ENCODE assay signal across 8 cellular contexts in genomic region chr20:25718896-25719809, GRCh38. TPM values are rescaled to one million over a fixed set of nuclear protein-coding genes. Genes with fewer than 3 reads are reported as not detected.
DNase-seq lines count a peak whose midpoint lies in the region; ATAC-seq, FAIRE-seq and TF ChIP-seq lines count a peak whose summit lies in the region.
"Not testable (repeated sequence)": the region's sequence is repeated elsewhere in the genome, so short reads cannot be mapped to it uniquely, and the experiment has no call there.

No MANE protein-coding gene starts in this region.

- not testable (repeated sequence) for H3K23me2 ChIP-seq in H1 (ENCODE audit: low read depth, low read length)

- H3K36me3 Mint-ChIP-seq in activated CD4-positive, alpha-beta T cell treated with anti-CD3 and anti-CD28 coated beads, Interleukin-2, amount 10 ng/mL, durations not matched to agents 24 days and 14 days (ENCODE audit: low read depth), result peaks cover 37% of the 10 kb centered on the region

- not testable (repeated sequence) for H3K4me3 ChIP-seq in H1 (ENCODE audit: extremely low read depth in 1 of 4, insufficient read depth in 2 of 4, low read depth in 3 of 4, low read length in 4 of 4); mucosa of descending colon

- H2AK5ac ChIP-seq in H1 (ENCODE audit: low read depth, low read length), result not testable (repeated sequence)

- CTCF ChIA-PET in H1 (lab: Charles Lee; ENCODE audit: partially characterized antibody), result not testable (repeated sequence)

- H3K27ac Mint-ChIP-seq in activated CD4-positive, alpha-beta T cell treated with anti-CD3 and anti-CD28 coated beads, Interleukin-2, amount 10 ng/mL, durations not matched to agents 24 days and 14 days, result not testable (repeated sequence)
- H3K27ac Mint-ChIP-seq in stimulated activated naive CD8-positive, alpha-beta T cell treated with anti-CD3 and anti-CD28 coated beads, Interleukin-15, amount 100 ng/mL, for 72 hours, result peak overlapping the region; percentile 23 to 68

- not testable (repeated sequence) for H2BK120ac ChIP-seq in H1 (replicated peaks; ENCODE audit: low read depth, low read length)

- 77% methylated on average over 19 of the region's 20 CpGs; no CpG with 5 or more reads in 1 of the 2 experiments for WGBS in H1 (ENCODE audit: extremely low coverage in 1 of 2, insufficient coverage in 1 of 2, insufficient read length in 1 of 2, insufficient replicate concordance in 2 of 2, low coverage in 1 of 2, low lambda C conversion rate in 2 of 2, missing lambda C conversion rate in 1 of 2), 2 experiments

- not testable (repeated sequence) for H3K4ac ChIP-seq in H1 (replicated peaks; ENCODE audit: insufficient read length, low read depth, low read length)

- not testable (repeated sequence) for H3K79me2 ChIP-seq in H1 (ENCODE audit: control insufficient read depth in 1 of 2, insufficient read depth in 2 of 2, low read length in 2 of 2)

- H3K27me3 ChIP-seq in H1 (replicated peaks in 1 of 4; ENCODE audit: control insufficient read depth in 3 of 4, extremely low read depth in 1 of 4, insufficient read depth in 3 of 4, low read length in 3 of 4), result not testable (repeated sequence)

- not testable (repeated sequence) for TF ChIP-seq POLR2A in H1 (IDR thresholded peaks at IDR 0.05; ENCODE audit: control extremely low read depth in 1 of 2, low read depth in 2 of 2, low read length in 2 of 2)

- not testable (repeated sequence) for H3K9ac ChIP-seq in H1 (replicated peaks in 1 of 4; ENCODE audit: extremely low read depth in 1 of 4, low read depth in 3 of 4, low read length in 3 of 4)

- not testable (repeated sequence) for H3K4me1 ChIP-seq in H1 (replicated peaks in 1 of 4; ENCODE audit: control insufficient read depth in 3 of 4, insufficient read depth in 4 of 4, low read length in 3 of 4); mucosa of descending colon (ENCODE audit: low read depth)

- not testable (repeated sequence) for H2AFZ ChIP-seq in H1 (ENCODE audit: low read length)

- not testable (repeated sequence) for FAIRE-seq in H1 (lab: Jason Lieb, UNC)

- H3K9me3 Mint-ChIP-seq in activated CD4-positive, alpha-beta T cell treated with anti-CD3 and anti-CD28 coated beads, Interleukin-2, amount 10 ng/mL, durations not matched to agents 24 days and 14 days, result peaks cover 25% of the 10 kb centered on the region
- peaks cover 12 to 15% of the 10 kb centered on the region in 2 donors for H3K9me3 Mint-ChIP-seq in stimulated activated naive CD8-positive, alpha-beta T cell treated with anti-CD3 and anti-CD28 coated beads, Interleukin-15, amount 100 ng/mL, for 72 hours

- not testable (repeated sequence) for H3K27me3 Mint-ChIP-seq in activated CD4-positive, alpha-beta T cell treated with anti-CD3 and anti-CD28 coated beads, Interleukin-2, amount 10 ng/mL, durations not matched to agents 24 days and 14 days; stimulated activated naive CD8-positive, alpha-beta T cell treated with anti-CD3 and anti-CD28 coated beads, Interleukin-15, amount 100 ng/mL, for 72 hours

- not testable (repeated sequence) for H4K20me1 ChIP-seq in H1 (replicated peaks in 1 of 2; ENCODE audit: control insufficient read depth in 1 of 2, insufficient read depth in 2 of 2, low read length in 2 of 2)

- not testable (repeated sequence) for H3K18ac ChIP-seq in H1 (ENCODE audit: extremely low read depth, low read length)

- not testable (repeated sequence) for H3K23ac ChIP-seq in H1 (ENCODE audit: insufficient read length)

- TF ChIP-seq RAD21 in H1 (IDR thresholded peaks at IDR 0.05 in 1 of 2, conservative IDR thresholded peaks at IDR 0.05 in 1 of 2; ENCODE audit: low read depth in 2 of 2, low read length in 2 of 2), result not testable (repeated sequence)

- intact Hi-C loops in activated CD4-positive, alpha-beta T cell treated with anti-CD3 and anti-CD28 coated beads, Interleukin-2, amount 10 ng/mL, durations not matched to agents 24 days and 14 days (cut with micrococcal nuclease); mucosa of descending colon (cut with DNase I, micrococcal nuclease): not testable (repeated sequence)

- TF ChIP-seq CTCF in H1 (IDR thresholded peaks at IDR 0.05; ENCODE audit: control extremely low read depth in 1 of 3, insufficient read depth in 1 of 3, low read depth in 1 of 3, low read length in 3 of 3); mucosa of descending colon (IDR thresholded peaks at IDR 0.05): not testable (repeated sequence)

- H3K9me3 ChIP-seq in H1 (ENCODE audit: insufficient read depth in 2 of 2, low read depth in 1 of 2, low read length in 1 of 2), result peaks cover 7 to 28% of the 10 kb centered on the region in 2 experiments; a peak in 3 of 4 replicates
- H3K9me3 ChIP-seq in mucosa of descending colon, result not testable (repeated sequence)

- not testable (repeated sequence) for H3K79me1 ChIP-seq in H1 (ENCODE audit: low read depth, low read length)

- H4K5ac ChIP-seq in H1 (ENCODE audit: insufficient read length, low read depth, low read length), result not testable (repeated sequence)

- H2BK20ac ChIP-seq in H1 (ENCODE audit: low read length), result not testable (repeated sequence)

- H4K8ac ChIP-seq in H1 (ENCODE audit: extremely low read depth, insufficient read depth, low read length), result not testable (repeated sequence)

- POLR2A ChIA-PET in H1 (lab: Charles Lee; ENCODE audit: partially characterized antibody), result interaction anchor here (0.6 to 1.3 kb wide), 2 partner anchors 19 to 21 kb away, joined by 3 read pairs; no protein-coding TSS in a partner anchor

- H3K56ac ChIP-seq in H1 (replicated peaks; ENCODE audit: insufficient read length, low read depth, low read length), result not testable (repeated sequence)

- H2BK12ac ChIP-seq in H1 (ENCODE audit: low read depth, low read length), result peak overlapping the region; percentile 1; the same call in 1 of the 2 replicates

- DNase-seq in COLO668 (lab: John Stamatoyannopoulos, UW; ENCODE audit: unreplicated experiment), result peak; percentile 47
- peak; percentile 34 for DNase-seq in NCI-H1105 treated with DMSO at 0.1 percent for 48 hours (lab: John Stamatoyannopoulos, UW)
- DNase-seq in NCI-H748 treated with DMSO at 0.1 percent for 48 hours (lab: John Stamatoyannopoulos, UW), result peak; percentile 6
- peak; percentile 87 for DNase-seq in activated CD4-positive, alpha-beta T cell treated with anti-CD3 and anti-CD28 coated beads, Interleukin-2, amount 10 ng/mL, durations not matched to agents 24 days and 14 days
- DNase-seq in activated gamma-delta T cell treated with Interleukin-2 at 50 U/mL for 16 hours, result peak; percentile 15
- DNase-seq in H1 (ENCODE audit: low read depth in 1 of 2, low spot score in 2 of 2), result peak in 1 of 2 experiments; percentile 59
- peak; percentile 54 to 64 (median 63) for DNase-seq in mucosa of descending colon
- DNase-seq in stimulated activated naive CD8-positive, alpha-beta T cell treated with anti-CD3 and anti-CD28 coated beads, Interleukin-15, amount 100 ng/mL, for 72 hours, result peak in 1 of 2 donors; percentile 31

- not testable (repeated sequence) for ATAC-seq in mucosa of descending colon; stimulated activated naive CD8-positive, alpha-beta T cell treated with anti-CD3 and anti-CD28 coated beads, Interleukin-15, amount 100 ng/mL, for 72 hours

- not testable (repeated sequence) for H3K36me3 ChIP-seq in H1 (ENCODE audit: control insufficient read depth in 2 of 4, insufficient read depth in 4 of 4, low read length in 3 of 4); mucosa of descending colon (ENCODE audit: low read depth)

- not testable (repeated sequence) for H3K4me2 ChIP-seq in H1 (ENCODE audit: insufficient read depth in 1 of 2, low read depth in 2 of 2, low read length in 2 of 2)

- TF ChIP-seq EP300 in H1 (IDR thresholded peaks at IDR 0.05; ENCODE audit: borderline replicate concordance in 1 of 2, low read depth in 2 of 2, low read length in 2 of 2), result not testable (repeated sequence)

- H3K4me3 Mint-ChIP-seq in activated CD4-positive, alpha-beta T cell treated with anti-CD3 and anti-CD28 coated beads, Interleukin-2, amount 10 ng/mL, durations not matched to agents 24 days and 14 days, result peak overlapping the region; percentile 68
- peak overlapping the region; percentile 71 to 82 for H3K4me3 Mint-ChIP-seq in stimulated activated naive CD8-positive, alpha-beta T cell treated with anti-CD3 and anti-CD28 coated beads, Interleukin-15, amount 100 ng/mL, for 72 hours

- H3K14ac ChIP-seq in H1 (ENCODE audit: insufficient read length), result not testable (repeated sequence)

- not testable (repeated sequence) for H3K27ac ChIP-seq in H1 (ENCODE audit: low read depth, low read length)

- peaks cover 22% of the 10 kb centered on the region for H3K4me1 Mint-ChIP-seq in activated CD4-positive, alpha-beta T cell treated with anti-CD3 and anti-CD28 coated beads, Interleukin-2, amount 10 ng/mL, durations not matched to agents 24 days and 14 days
- H3K4me1 Mint-ChIP-seq in stimulated activated naive CD8-positive, alpha-beta T cell treated with anti-CD3 and anti-CD28 coated beads, Interleukin-15, amount 100 ng/mL, for 72 hours, result peaks cover 21% of the 10 kb centered on the region

- peak overlapping the region; percentile 2; the same call in 1 of the 2 replicates for H2BK15ac ChIP-seq in H1 (ENCODE audit: low read length)

- not testable (repeated sequence) for H4K91ac ChIP-seq in H1 (replicated peaks; ENCODE audit: insufficient read length, low read length)

- not testable (repeated sequence) for H2BK5ac ChIP-seq in H1 (ENCODE audit: low read depth, low read length)

RNA-seq across cellular contexts. Expression of gene ZNF337, which starts 22.5 kb away (rescaled TPM):
- 15.7 and 16.1 TPM in 2 replicates for total RNA-seq in activated CD4-positive, alpha-beta T cell treated with anti-CD3 and anti-CD28 coated beads, Interleukin-2, amount 10 ng/mL, durations not matched to agents 24 days and 14 days
- total RNA-seq in H1 (2021; fragmentation: NEBNext Ultra II Directional; extraction: Animal tissue kit (Norgen Biotek cat#: 25700)), result 6.4 and 6.6 TPM in 2 replicates
- 2.3 and 2.8 TPM in 2 replicates for polyA plus RNA-seq in H1 (2011; rRNA removed)
- polyA plus RNA-seq in H1 (2011; cell fraction: cytosol; rRNA removed), result 4.2 TPM
- polyA plus RNA-seq in H1 (2011; cell fraction: nucleus; rRNA removed), result 5.9 TPM
- polyA plus RNA-seq in H1 (2012, experiment 1 of 2), result 4.7 to 5.9 TPM (median 5.5 TPM) in 4 replicates
- 0.41 TPM for polyA plus RNA-seq in H1 (2012, experiment 2 of 2)
- 3.6 TPM for polyA plus RNA-seq in H1 (2013, experiment 1 of 2)
- 3.4 TPM for polyA plus RNA-seq in H1 (2013, experiment 2 of 2)
- 11.7 and 12.1 TPM in 2 replicates for polyA minus RNA-seq in H1 (2011; rRNA and poly(A)+ RNA removed)
- polyA minus RNA-seq in H1 (2011; cell fraction: cytosol; rRNA and poly(A)+ RNA removed), result 5.4 TPM
- polyA minus RNA-seq in H1 (2011; cell fraction: nucleus; rRNA and poly(A)+ RNA removed), result 6.3 TPM
- total RNA-seq in mucosa of descending colon, result 10 to 100 TPM in 1 of 3 donors, 1 to 10 TPM in 2; 7.2 to 16.2 (median 8.3) TPM
